ENCODE assay signal across 9 cellular contexts in the genomic region with DNA sequence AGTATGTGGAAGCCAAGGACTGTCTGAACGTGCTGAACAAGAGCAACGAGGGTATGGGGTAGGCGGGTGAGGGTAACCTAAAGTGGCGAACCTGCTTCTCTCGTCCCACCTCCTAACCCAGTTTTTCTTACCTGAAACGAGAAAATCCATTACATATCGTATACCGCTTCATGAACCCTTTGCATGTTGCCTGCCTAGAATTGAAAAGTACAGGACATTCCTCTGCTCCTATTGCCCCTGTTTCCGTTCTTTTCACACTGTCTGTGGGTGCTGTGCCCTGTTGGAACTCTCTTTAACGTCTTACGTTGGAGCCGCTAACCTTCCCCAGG. TPM values are rescaled to one million over a fixed set of nuclear protein-coding genes. Genes with fewer than 3 reads are reported as not detected.
DNase-seq lines count a peak whose midpoint lies in the region; ATAC-seq and TF ChIP-seq lines count a peak whose summit lies in the region.
"Had no signal": no experiment of that assay in that cellular context is flagged by ENCODE, and none has a peak within 500 bp of the region (broad histone marks: within the 10 kb centered on the region; RNA-seq: fewer than 3 reads in every experiment).

No MANE protein-coding gene starts in this region.

- peaks cover 20% of the 10 kb centered on the region for H3K36me3 ChIP-seq in neutrophil

- peaks cover 52 to 55% of the 10 kb centered on the region in 2 experiments for H3K4me1 ChIP-seq in neutrophil (ENCODE audit: control insufficient read depth in 1 of 2, insufficient read depth in 1 of 2, low read depth in 1 of 2, low read length in 1 of 2)

- H3K4me3 ChIP-seq in neutrophil (ENCODE audit: low read depth in 1 of 2, low read length in 1 of 2): peak overlapping the region; percentile 77 to 81

- peak; percentile 7 for ATAC-seq in CD4-positive, alpha-beta T cell (ENCODE audit: poor library complexity)
- ATAC-seq in HG02870 (IDR thresholded peaks at IDR 0.05; ENCODE audit: unreplicated experiment) (no peak), HG03457 (IDR thresholded peaks at IDR 0.05; ENCODE audit: unreplicated experiment) (no peak)

- peak overlapping the region; percentile 99 for H3K4me3 Mint-ChIP-seq in CD4-positive, alpha-beta T cell

- POLR2A ChIA-PET in CD4-positive, alpha-beta T cell (lab: Charles Lee): interaction anchor here (0.7 to 8.4 kb wide), 31 partner anchors 15 to 985 kb away, joined by 3 to 109 read pairs (median 6); a partner anchor contains a TSS
- POLR2A ChIA-PET in RWPE1 (lab: Yijun Ruan, JAX; ENCODE audit: low non-redundant PET): interaction anchor here (1.6 kb wide), 1 partner anchor 25 kb away, joined by 4 read pairs; no protein-coding TSS in a partner anchor

- peaks cover 56% of the 10 kb centered on the region for H3K4me1 Mint-ChIP-seq in CD4-positive, alpha-beta T cell (ENCODE audit: low read depth)

- no peak for TF ChIP-seq CTCF in CD4-positive, alpha-beta T cell (IDR thresholded peaks at IDR 0.05)
- TF ChIP-seq CTCF in RWPE1 (conservative IDR thresholded peaks at IDR 0.05; ENCODE audit: low read depth) (no peak), neutrophil (IDR thresholded peaks at IDR 0.05) (no peak)

- no peaks in the 10 kb centered on the region for H3K9me3 Mint-ChIP-seq in CD4-positive, alpha-beta T cell

- H3K9me3 ChIP-seq in CD4-positive, alpha-beta T cell (ENCODE audit: control insufficient read depth, low read length): no peaks in the 10 kb centered on the region
- no peaks in the 10 kb centered on the region for H3K9me3 ChIP-seq in neutrophil

- H3K27me3 Mint-ChIP-seq in CD4-positive, alpha-beta T cell: no peaks in the 10 kb centered on the region

- H3K27me3 ChIP-seq in CD4-positive, alpha-beta T cell (ENCODE audit: control insufficient read depth, insufficient read depth, low read length): no peaks in the 10 kb centered on the region
- no peaks in the 10 kb centered on the region for H3K27me3 ChIP-seq in neutrophil

- peaks cover 53% of the 10 kb centered on the region for H3K36me3 Mint-ChIP-seq in CD4-positive, alpha-beta T cell (ENCODE audit: low read depth)

- peak overlapping the region; percentile 97 for H3K27ac Mint-ChIP-seq in CD4-positive, alpha-beta T cell

- CTCF ChIA-PET in CD4-positive, alpha-beta T cell (lab: Charles Lee): interaction anchor here (0.8 to 3.3 kb wide), 9 partner anchors 26 to 380 kb away, joined by 3 to 31 read pairs (median 4); a partner anchor contains a TSS
- CTCF ChIA-PET in RWPE1 (lab: Yijun Ruan, JAX): interaction anchor here (2.4 kb wide), 1 partner anchor 26 kb away, joined by 17 read pairs; a partner anchor contains a TSS

- no peak for DNase-seq in CD4-positive, alpha-beta T cell
- DNase-seq in RWPE1 (ENCODE audit: low spot score): no peak
- DNase-seq in epithelial cell of prostate (ENCODE audit: low read depth, low spot score): no peak
- no peak for DNase-seq in NCI-H146 (lab: John Stamatoyannopoulos, UW)
- DNase-seq in midbrain (lab: John Stamatoyannopoulos, UW): no peak

- intact Hi-C loops in CD4-positive, alpha-beta T cell (cut with DNase I, micrococcal nuclease): loop anchor here (1.0 to 5.0 kb wide), 4 partner anchors 83 to 289 kb away; a partner anchor contains a TSS

- peak overlapping the region; percentile 71 for H3K27ac ChIP-seq in CD4-positive, alpha-beta T cell (ENCODE audit: low read depth, low read length)
- H3K27ac ChIP-seq in RWPE1 (peak overlapping the region; percentile 81), epithelial cell of prostate (peak overlapping the region; percentile 57), neutrophil (peak overlapping the region; percentile 79)

RNA-seq across cellular contexts. Expression of a gene that starts 0.5 kb away (rescaled TPM):
- 100 to 1,000 TPM; 757 to 763 TPM for total RNA-seq in CD4-positive, alpha-beta T cell

RNA-seq across cellular contexts. Expression of a gene that starts 3.6 kb away (rescaled TPM):
- 10 to 100 TPM; 30.9 to 33.8 TPM for total RNA-seq in CD4-positive, alpha-beta T cell

RNA-seq across cellular contexts. Expression of a gene that starts 25.6 kb away (rescaled TPM):
- 10 to 100 TPM; 21.0 to 22.7 TPM for total RNA-seq in CD4-positive, alpha-beta T cell

RNA-seq across cellular contexts. Expression of a gene that starts 27.8 kb away (rescaled TPM):
- total RNA-seq in CD4-positive, alpha-beta T cell: under 1 TPM; 0.20 to 0.71 TPM

RNA-seq across cellular contexts. Expression of a gene that starts 40.3 kb away (rescaled TPM):
- under 1 TPM in 1 of 2 experiments, not detected in 1; 0.14 TPM for total RNA-seq in CD4-positive, alpha-beta T cell
- total RNA-seq: T-helper 1 cell treated with Interleukin-12 subunit alpha and Interleukin-12 subunit beta and Interleukin-4 antibody, amounts not matched to agents 30 ng/mL and 1 ng/mL, for 36 hours had no signal
